Comparison of ENCODE assay signal across 8 cellular contexts in genomic region chr14:23056257-23056955, GRCh38. TPM values are rescaled to one million over a fixed set of nuclear protein-coding genes. Genes with fewer than 3 reads are reported as not detected.
DNase-seq lines count a peak whose midpoint lies in the region; ATAC-seq, FAIRE-seq and TF ChIP-seq lines count a peak whose summit lies in the region.

No MANE protein-coding gene starts in this region.

- peaks cover 16% of the 10 kb centered on the region for H3K4me1 Mint-ChIP-seq in activated CD4-positive, alpha-beta memory T cell treated with anti-CD3 and anti-CD28 coated beads for 36 hours (ENCODE audit: low read depth)
- H3K4me1 Mint-ChIP-seq in naive thymus-derived CD8-positive, alpha-beta T cell, result peaks cover 15 to 21% (median 20%) of the 10 kb centered on the region in 4 donors

- peak overlapping the region; percentile 66 for H3K4me3 Mint-ChIP-seq in activated CD4-positive, alpha-beta memory T cell treated with anti-CD3 and anti-CD28 coated beads for 36 hours
- H3K4me3 Mint-ChIP-seq in naive thymus-derived CD8-positive, alpha-beta T cell, result peak overlapping the region; percentile 77 to 96 (median 85)

- no peak for TF ChIP-seq POLR2A in testis (IDR thresholded peaks at IDR 0.05)

- peaks cover 10% of the 10 kb centered on the region for H3K4me1 ChIP-seq in testis

- peaks cover 15% of the 10 kb centered on the region for H3K36me3 Mint-ChIP-seq in activated CD4-positive, alpha-beta memory T cell treated with anti-CD3 and anti-CD28 coated beads for 36 hours
- H3K36me3 Mint-ChIP-seq in naive thymus-derived CD8-positive, alpha-beta T cell, result peaks cover 0 to 34% (median 9%) of the 10 kb centered on the region in 3 donors

- no peaks in the 10 kb centered on the region for H3K27me3 ChIP-seq in testis

- POLR2A ChIA-PET in activated CD4-positive, alpha-beta memory T cell treated with anti-CD3 and anti-CD28 coated beads for 36 hours (lab: Charles Lee), result interaction anchor here (1.0 kb wide), 1 partner anchor 74 kb away, joined by 3 read pairs; the partner anchor contains the start of gene AJUBA
- POLR2A ChIA-PET in naive thymus-derived CD8-positive, alpha-beta T cell (lab: Charles Lee), result interaction anchor here (0.6 to 4.2 kb wide), 5 partner anchors 38 to 75 kb away, joined by 3 to 44 read pairs (median 8); no protein-coding TSS in a partner anchor

- intact Hi-C loops in activated CD4-positive, alpha-beta memory T cell treated with anti-CD3 and anti-CD28 coated beads for 36 hours (cut with micrococcal nuclease), result loop anchor here (1.0 kb wide), 2 partner anchors 21 to 127 kb away; partner anchors contain the start of gene PRMT5
- intact Hi-C loops in testis (cut with DNase I; ENCODE audit: low total_unique reads), result loop anchor here (5.0 kb wide), 1 partner anchor 69 kb away; no protein-coding TSS in a partner anchor

- WGBS in testis, 2 donors, result 12 to 18% methylated on average over 13 to 14 of the region's 14 CpGs

- H3K4me3 ChIP-seq in epithelial cell of proximal tubule (ENCODE audit: low read depth, low read length) (peak overlapping the region; percentile 62), testis (peak overlapping the region in 1 of 2 donors; percentile 70)

- TF ChIP-seq CTCF in epithelial cell of proximal tubule (conservative IDR thresholded peaks at IDR 0.05; ENCODE audit: low read depth, low read length), result peak; percentile 84
- TF ChIP-seq CTCF in testis (IDR thresholded peaks at IDR 0.05), result peak; percentile 28 to 53 (median 52)

- H3K27ac ChIP-seq in testis, result no peak overlapping the region

- H3K27ac Mint-ChIP-seq in activated CD4-positive, alpha-beta memory T cell treated with anti-CD3 and anti-CD28 coated beads for 36 hours, result no peak overlapping the region
- H3K27ac Mint-ChIP-seq in naive thymus-derived CD8-positive, alpha-beta T cell, result peak overlapping the region in 9 of 10 donors; percentile 6 to 91 (median 46)

- FAIRE-seq in GM19239 (lab: Jason Lieb, UNC), result peak; percentile 93

- H3K9me3 Mint-ChIP-seq in activated CD4-positive, alpha-beta memory T cell treated with anti-CD3 and anti-CD28 coated beads for 36 hours, result no peaks in the 10 kb centered on the region
- H3K9me3 Mint-ChIP-seq in naive thymus-derived CD8-positive, alpha-beta T cell, result no peaks in the 10 kb centered on the region

- ATAC-seq in naive thymus-derived CD8-positive, alpha-beta T cell, result peak; percentile 65 to 73

- peak; percentile 89 for DNase-seq in 8988T
- DNase-seq in GM19239 (ENCODE audit: insufficient read length, low spot score), result peak; percentile 98
- DNase-seq in HPDE6-E6E7 (ENCODE audit: extremely low spot score), result peak; percentile 91
- peak; percentile 77 for DNase-seq in activated CD4-positive, alpha-beta memory T cell treated with anti-CD3 and anti-CD28 coated beads for 36 hours
- no peak for DNase-seq in epithelial cell of proximal tubule (ENCODE audit: low read depth)
- DNase-seq in naive thymus-derived CD8-positive, alpha-beta T cell, result peak; percentile 42 to 78 (median 64)
- DNase-seq in testis, result peak; percentile 71
- DNase-seq in SKM-1 (lab: John Stamatoyannopoulos, UW; ENCODE audit: unreplicated experiment), result no peak

- no peaks in the 10 kb centered on the region for H3K9me3 ChIP-seq in testis

- peaks cover 2% of the 10 kb centered on the region for H3K27me3 Mint-ChIP-seq in activated CD4-positive, alpha-beta memory T cell treated with anti-CD3 and anti-CD28 coated beads for 36 hours
- H3K27me3 Mint-ChIP-seq in naive thymus-derived CD8-positive, alpha-beta T cell, result no peaks in the 10 kb centered on the region

- CTCF ChIA-PET in activated CD4-positive, alpha-beta memory T cell treated with anti-CD3 and anti-CD28 coated beads for 36 hours (lab: Charles Lee), result interaction anchor here (0.9 to 18.9 kb wide), 9 partner anchors 11 to 145 kb away, joined by 3 to 839 read pairs (median 4); partner anchors contain the start of gene AJUBA

- H3K36me3 ChIP-seq in testis (ENCODE audit: low read depth, missing control alignments), result no peaks in the 10 kb centered on the region

RNA-seq across cellular contexts. Expression of gene CDH24, which starts 0.9 kb away (rescaled TPM):
- 1 to 10 TPM in 1 of 2 experiments, under 1 TPM in 1; 1.00 to 1.1 TPM for total RNA-seq in activated CD4-positive, alpha-beta memory T cell treated with anti-CD3 and anti-CD28 coated beads for 36 hours
- 11.1 and 17.7 TPM in 2 replicates for total RNA-seq in epithelial cell of proximal tubule
- total RNA-seq in naive thymus-derived CD8-positive, alpha-beta T cell, result 1 to 10 TPM in 1 of 2 experiments, under 1 TPM in 1; 0.96 to 1.2 TPM
- polyA plus RNA-seq in naive thymus-derived CD8-positive, alpha-beta T cell, result under 1 TPM; 0.06 to 0.31 (median 0.09) TPM
- total RNA-seq in testis, result 10 to 100 TPM; 10.2 TPM
- 3.9 TPM for polyA plus RNA-seq in testis (ENCODE audit: insufficient read depth, low read depth, low replicate concordance)

RNA-seq across cellular contexts. Expression of gene PSMB11, which starts 14.4 kb away (rescaled TPM):
- not detected for total RNA-seq in activated CD4-positive, alpha-beta memory T cell treated with anti-CD3 and anti-CD28 coated beads for 36 hours
- not detected in 2 replicates for total RNA-seq in epithelial cell of proximal tubule
- under 1 TPM; 0.23 to 0.36 TPM for total RNA-seq in naive thymus-derived CD8-positive, alpha-beta T cell
- under 1 TPM in 1 of 3 donors, not detected in 2; 0.12 TPM for polyA plus RNA-seq in naive thymus-derived CD8-positive, alpha-beta T cell
- total RNA-seq in testis, result under 1 TPM; 0.12 to 0.31 TPM
- 0.20 TPM for polyA plus RNA-seq in testis (ENCODE audit: insufficient read depth, low read depth, low replicate concordance)

RNA-seq across cellular contexts. Expression of gene PSMB5, which starts 21.7 kb away (rescaled TPM):
- total RNA-seq in activated CD4-positive, alpha-beta memory T cell treated with anti-CD3 and anti-CD28 coated beads for 36 hours, result 100 to 1,000 TPM; 116 to 119 TPM
- total RNA-seq in epithelial cell of proximal tubule (388 and 413 TPM in 2 replicates), testis (100 to 1,000 TPM in 1 of 2 donors, 10 to 100 TPM in 1; 97.2 to 123 TPM)
- 10 to 100 TPM; 30.2 to 35.8 TPM for total RNA-seq in naive thymus-derived CD8-positive, alpha-beta T cell
- 10 to 100 TPM; 33.2 to 49.7 (median 37.9) TPM for polyA plus RNA-seq in naive thymus-derived CD8-positive, alpha-beta T cell
- 145 TPM for polyA plus RNA-seq in testis (ENCODE audit: insufficient read depth, low read depth, low replicate concordance)

RNA-seq across cellular contexts. Expression of gene ACIN1, which starts 38.5 kb away (rescaled TPM):
- 100 to 1,000 TPM; 148 to 157 TPM for total RNA-seq in activated CD4-positive, alpha-beta memory T cell treated with anti-CD3 and anti-CD28 coated beads for 36 hours
- total RNA-seq in epithelial cell of proximal tubule (84.1 and 85.2 TPM in 2 replicates), testis (100 to 1,000 TPM; 209 to 216 TPM)
- 100 to 1,000 TPM; 311 to 322 TPM for total RNA-seq in naive thymus-derived CD8-positive, alpha-beta T cell
- polyA plus RNA-seq in naive thymus-derived CD8-positive, alpha-beta T cell, result 10 to 100 TPM in 1 of 3 donors, 1 to 10 TPM in 2; 6.3 to 14.1 (median 8.6) TPM
- 151 TPM for polyA plus RNA-seq in testis (ENCODE audit: insufficient read depth, low read depth, low replicate concordance)

RNA-seq across cellular contexts. Expression of gene C14orf119, which starts 38.9 kb away (rescaled TPM):
- 10 to 100 TPM; 58.0 to 62.8 TPM for total RNA-seq in activated CD4-positive, alpha-beta memory T cell treated with anti-CD3 and anti-CD28 coated beads for 36 hours
- total RNA-seq in epithelial cell of proximal tubule (27.3 and 53.8 TPM in 2 replicates), testis (10 to 100 TPM; 17.7 to 26.9 TPM)
- 10 to 100 TPM; 39.4 to 49.0 TPM for total RNA-seq in naive thymus-derived CD8-positive, alpha-beta T cell
- 100 to 1,000 TPM in 1 of 3 donors, 10 to 100 TPM in 2; 62.7 to 122 (median 78.5) TPM for polyA plus RNA-seq in naive thymus-derived CD8-positive, alpha-beta T cell
- polyA plus RNA-seq in testis (ENCODE audit: insufficient read depth, low read depth, low replicate concordance), result 60.8 TPM

Comparison
In these comparisons a context has a peak if more than half of its experiments do, and no peak if none do; other contexts are left out.
1. DNase-seq: peak in 8988T (single experiment), GM19239 (single experiment), HPDE6-E6E7 (single experiment), activated CD4-positive, alpha-beta memory T cell treated with anti-CD3 and anti-CD28 coated beads for 36 hours (single experiment), naive thymus-derived CD8-positive, alpha-beta T cell (10 of 10) and testis (single experiment); none in epithelial cell of proximal tubule (single experiment) and SKM-1 (single experiment).